ENCODE assay signal across 15 cellular contexts in genomic region chr9:13450723-13451122, GRCh38.
DNase-seq lines count a peak whose midpoint lies in the region; ATAC-seq lines count a peak whose summit lies in the region.
"Had no signal": no experiment of that assay in that cellular context is flagged by ENCODE, and none has a peak within 500 bp of the region (broad histone marks: within the 10 kb centered on the region; RNA-seq: fewer than 3 reads in every experiment).

No MANE protein-coding gene starts in this region.

- peak; percentile 44 for ATAC-seq in GM19324 (IDR thresholded peaks at IDR 0.05; ENCODE audit: low FRiP score, unreplicated experiment)
- ATAC-seq in HG03159 (IDR thresholded peaks at IDR 0.05; ENCODE audit: unreplicated experiment): peak; percentile 61
- ATAC-seq: activated naive CD8-positive, alpha-beta T cell treated with anti-CD3 and anti-CD28 coated beads, Interleukin-2, amount 50 U/mL, for 24 hours; heart right ventricle; Panc1 had no signal

- in situ Hi-C loops in ACHN (cut with HindIII; ENCODE audit: low pct_ligation_motif_present, low pct_unique_long_range_greater_than_20kb, low sequenced_read_pairs): no loop called here

- DNase-seq in COLO829 (ENCODE audit: low spot score): peak; percentile 67
- no peak for DNase-seq in NK-92 treated with Interleukin-12 subunit alpha and Interleukin-12 subunit beta, amount 100 ng/mL, for 24 hours (lab: John Stamatoyannopoulos, UW)
- DNase-seq in NCI-H226: no peak
- DNase-seq in ACHN: no peak
- no peak for DNase-seq in ecto neural progenitor cell (ENCODE audit: low spot score)
- DNase-seq: activated naive CD8-positive, alpha-beta T cell treated with anti-CD3 and anti-CD28 coated beads, Interleukin-2, amount 50 U/mL, for 24 hours; effector CD8-positive, alpha-beta T cell; heart right ventricle; NCI-H1694; T1000; tibial artery had no signal

- H3K27ac ChIP-seq in angular gyrus (ENCODE audit: low read depth, low read length): peak overlapping the region; percentile 66
- H3K27ac ChIP-seq: heart right ventricle, tibial artery had no signal
